17 cellular contexts compared by ENCODE assay signal in genomic region chr12:22408605-22409004, GRCh38.
A peak's percentile ranks its signal among the peaks of the same experiment; 100 is the strongest.
DNase-seq lines count a peak whose midpoint lies in the region; ATAC-seq and TF ChIP-seq lines count a peak whose summit lies in the region.
"Had no signal": no experiment of that assay in that cellular context is flagged by ENCODE, and none has a peak within 500 bp of the region (broad histone marks: within the 10 kb centered on the region; RNA-seq: fewer than 3 reads in every experiment).

No MANE protein-coding gene starts in this region.

- no peaks in the 10 kb centered on the region for H3K27me3 Mint-ChIP-seq in brain

- WGBS in right cardiac atrium = 31% methylated on average over 2 of the region's 2 CpGs

- H3K4me3 Mint-ChIP-seq in brain = peak overlapping the region in 4 of 5 experiments; percentile 43 to 72 (median 60)
- H3K4me3 Mint-ChIP-seq: activated B cell treated with CpG ODN at 0.5 μM for 24 hours; nephron progenitor cell; stimulated activated naive B cell treated with anti-CD40 and anti-IgM and Interleukin-4, amounts not matched to agents 10 μg/mL and 1 μg/mL and 100 μg/mL, for 72 hours had no signal

- peaks cover 0 to 10% (median 3%) of the 10 kb centered on the region in 5 experiments for H3K9me3 Mint-ChIP-seq in brain
- H3K9me3 Mint-ChIP-seq: activated B cell treated with CpG ODN at 0.5 μM for 24 hours; stimulated activated naive B cell treated with anti-CD40 and anti-IgM and Interleukin-4, amounts not matched to agents 10 μg/mL and 1 μg/mL and 100 μg/mL, for 72 hours had no signal

- H3K36me3 Mint-ChIP-seq in brain = no peaks in the 10 kb centered on the region
- H3K36me3 Mint-ChIP-seq: stimulated activated naive B cell treated with anti-CD40 and anti-IgM and Interleukin-4, amounts not matched to agents 10 μg/mL and 1 μg/mL and 100 μg/mL, for 72 hours had no signal

- intact Hi-C loops in right cardiac atrium (cut with DNase I) (no loop called here), Right ventricle myocardium superior (cut with DNase I) (no loop called here), sciatic nerve (cut with DNase I) (no loop called here)

- no peaks in the 10 kb centered on the region for H3K4me1 ChIP-seq in right cardiac atrium (ENCODE audit: control insufficient read depth, insufficient read depth, low read length)
- H3K4me1 ChIP-seq: colonic mucosa had no signal

- no peak overlapping the region for H3K4me3 ChIP-seq in right cardiac atrium (ENCODE audit: low read length)
- H3K4me3 ChIP-seq: colonic mucosa, hepatocyte had no signal

- H3K9me3 ChIP-seq in right cardiac atrium (ENCODE audit: control insufficient read depth, low read length) = no peaks in the 10 kb centered on the region
- H3K9me3 ChIP-seq: colonic mucosa had no signal

- H3K27ac Mint-ChIP-seq in brain = peak overlapping the region; percentile 17 to 88 (median 73)
- H3K27ac Mint-ChIP-seq: activated B cell treated with CpG ODN at 0.5 μM for 24 hours; nephron progenitor cell; stimulated activated naive B cell treated with anti-CD40 and anti-IgM and Interleukin-4, amounts not matched to agents 10 μg/mL and 1 μg/mL and 100 μg/mL, for 72 hours had no signal

- H3K27ac ChIP-seq in right cardiac atrium (ENCODE audit: low read length) = peak overlapping the region; percentile 8
- H3K27ac ChIP-seq: colonic mucosa, hepatocyte had no signal

- peaks cover 30% of the 10 kb centered on the region for H3K4me1 Mint-ChIP-seq in brain
- H3K4me1 Mint-ChIP-seq: activated B cell treated with CpG ODN at 0.5 μM for 24 hours; nephron progenitor cell; stimulated activated naive B cell treated with anti-CD40 and anti-IgM and Interleukin-4, amounts not matched to agents 10 μg/mL and 1 μg/mL and 100 μg/mL, for 72 hours had no signal

- DNase-seq in right cardiac atrium = peak in 1 of 3 donors; percentile 9
- no peak for DNase-seq in Right ventricle myocardium superior
- peak; percentile 24 for DNase-seq in midbrain (lab: John Stamatoyannopoulos, UW)
- DNase-seq in sciatic nerve (ENCODE audit: low spot score) = no peak
- no peak for DNase-seq in 8988T
- no peak for DNase-seq in SIG-M5 treated with dmso at 0.1 percent for 504 hours (lab: John Stamatoyannopoulos, UW; ENCODE audit: unreplicated experiment)
- DNase-seq in stimulated activated CD4-positive, alpha-beta T cell treated with anti-CD3 and anti-CD28 coated beads, Interleukin-2, amount 100 ng/mL, for 24 hours = no peak
- DNase-seq: activated B cell treated with CpG ODN at 0.5 μM for 24 hours; colonic mucosa; DMS53; KG1; NCI-H1417 treated with DMSO at 0.1 percent for 48 hours; nephron progenitor cell; OCI-M1; stimulated activated naive B cell treated with anti-CD40 and anti-IgM and Interleukin-4, amounts not matched to agents 10 μg/mL and 1 μg/mL and 100 μg/mL, for 72 hours had no signal

- ATAC-seq in right cardiac atrium (no peak), Right ventricle myocardium superior (ENCODE audit: poor library complexity) (no peak), sciatic nerve (no peak)
- ATAC-seq: stimulated activated naive B cell treated with anti-CD40 and anti-IgM and Interleukin-4, amounts not matched to agents 10 μg/mL and 1 μg/mL and 100 μg/mL, for 72 hours had no signal

- TF ChIP-seq CTCF in brain (conservative IDR thresholded peaks at IDR 0.05) = no peak

- no peaks in the 10 kb centered on the region for H3K27me3 ChIP-seq in right cardiac atrium (ENCODE audit: control insufficient read depth, insufficient read depth)
- H3K27me3 ChIP-seq: colonic mucosa, hepatocyte had no signal
